In the genomic region with DNA sequence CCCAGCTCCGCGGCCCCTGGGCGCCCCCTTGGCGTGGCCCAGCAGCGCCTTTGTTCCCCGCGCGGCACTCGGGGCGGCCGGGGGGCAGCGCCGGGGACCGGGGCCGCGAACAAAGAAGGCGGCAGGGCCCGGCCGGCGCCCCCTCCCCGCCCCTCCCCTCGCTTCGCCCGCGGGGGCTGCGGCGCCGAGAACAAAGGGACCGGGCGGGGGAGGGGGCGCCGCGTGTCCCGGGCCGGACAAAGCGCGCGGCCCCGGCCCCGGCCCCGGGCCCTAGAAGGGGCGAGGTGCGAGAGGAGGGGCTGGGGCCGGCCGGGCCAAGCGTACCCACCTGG, we compare ENCODE assay signal across 8 cellular contexts. TPM values are rescaled to one million over a fixed set of nuclear protein-coding genes. Genes with fewer than 3 reads are reported as not detected.
DNase-seq lines count a peak whose midpoint lies in the region; ATAC-seq and TF ChIP-seq lines count a peak whose summit lies in the region.

No MANE protein-coding gene starts in this region.

- no peak overlapping the region for H3K23ac ChIP-seq in H9 (ENCODE audit: insufficient read length, low read depth, low read length)

- peaks cover 11% of the 10 kb centered on the region for H3K36me3 ChIP-seq in BE2C
- peaks cover 48% of the 10 kb centered on the region for H3K36me3 ChIP-seq in mesodermal cell (ENCODE audit: control insufficient read depth, insufficient read depth, low read length)

- H3K4me1 ChIP-seq in BE2C (no peaks in the 10 kb centered on the region), H9 (ENCODE audit: insufficient read depth, low read length) (peaks cover 3% of the 10 kb centered on the region; the same call in 1 of the 2 replicates), mesodermal cell (ENCODE audit: control insufficient read depth, insufficient read depth, low read length, poor library complexity, severe bottlenecking) (peaks cover 51% of the 10 kb centered on the region)

- ATAC-seq in GM19351 (IDR thresholded peaks at IDR 0.05; ENCODE audit: unreplicated experiment) = no peak
- no peak for ATAC-seq in HG03135 (IDR thresholded peaks at IDR 0.05; ENCODE audit: unreplicated experiment)

- H2BK120ac ChIP-seq in H9 (ENCODE audit: low read depth, low read length, poor library complexity, severe bottlenecking) = no peak overlapping the region

- no peak overlapping the region for H3K4me2 ChIP-seq in H9 (ENCODE audit: insufficient read depth, insufficient read length, low read length)

- H2AK5ac ChIP-seq in H9 (ENCODE audit: insufficient read length, low read length) = no peak overlapping the region

- H2BK20ac ChIP-seq in H9 (ENCODE audit: low read depth, low read length, poor library complexity, severe bottlenecking) = no peak overlapping the region

- no peaks in the 10 kb centered on the region for H3K79me1 ChIP-seq in H9 (ENCODE audit: insufficient read depth, low read depth, low read length, poor library complexity, severe bottlenecking)

- TF ChIP-seq CTCF in BE2C (IDR thresholded peaks at IDR 0.05; ENCODE audit: low read depth, low read length) (no peak), H9 (conservative IDR thresholded peaks at IDR 0.05) (no peak)

- H3K23me2 ChIP-seq in H9 (ENCODE audit: insufficient read length, low read depth, low read length, poor library complexity, severe bottlenecking) = peaks cover 11% of the 10 kb centered on the region

- H3K4me3 ChIP-seq in BE2C (ENCODE audit: low read depth, low read length) = peak overlapping the region; percentile 66
- H3K4me3 ChIP-seq in mesodermal cell (ENCODE audit: extremely low read depth, insufficient read depth, low read length, poor library complexity, severe bottlenecking) = peak overlapping the region; percentile 79

- no peak overlapping the region; the same call in 1 of the 2 replicates for H3K4ac ChIP-seq in H9 (ENCODE audit: low read depth, low read length)

- no peak overlapping the region for H2BK5ac ChIP-seq in H9 (ENCODE audit: insufficient read length, low read length)

- peak overlapping the region; percentile 90 for H3K9ac ChIP-seq in H9 (ENCODE audit: extremely low read depth, insufficient read length, low read length)

- peaks cover 36% of the 10 kb centered on the region for H3K27me3 Mint-ChIP-seq in H9 (ENCODE audit: low read depth)

- no peak overlapping the region for H4K91ac ChIP-seq in H9 (ENCODE audit: insufficient read length, low read depth, low read length)

- peak overlapping the region; percentile 93 to 97; a peak in 4 of 5 replicates for H3K4me3 Mint-ChIP-seq in H9

- H2BK15ac ChIP-seq in H9 (ENCODE audit: low read depth, low read length) = no peak overlapping the region

- peaks cover 27 to 45% (median 42%) of the 10 kb centered on the region in 3 experiments for H3K36me3 Mint-ChIP-seq in H9 (ENCODE audit: insufficient read depth in 1 of 3, low read depth in 3 of 3)

- no peak overlapping the region for H2BK12ac ChIP-seq in H9 (ENCODE audit: insufficient read length, low read depth, low read length)

- H3K4me1 Mint-ChIP-seq in H9 = peaks cover 43 to 55% of the 10 kb centered on the region in 2 experiments

- H3T11ph ChIP-seq in H9 (ENCODE audit: low read length) = no peak overlapping the region

- H4K20me1 ChIP-seq in H9 (ENCODE audit: control insufficient read depth, insufficient read depth, insufficient read length) = no peaks in the 10 kb centered on the region

- peak overlapping the region; percentile 89 for H3K18ac ChIP-seq in H9 (ENCODE audit: insufficient read length, low read depth, low read length)

- peak overlapping the region; percentile 97 for H3K14ac ChIP-seq in H9 (ENCODE audit: insufficient read depth, low read length)

- WGBS in H9 (ENCODE audit: extremely low coverage, insufficient read length, low lambda C conversion rate) = no CpG with 5 or more reads among the region's 46 CpGs
- 0% methylated on average over 11 to 32 of the region's 46 CpGs for WGBS in mesodermal cell (ENCODE audit: insufficient coverage in 2 of 2), 2 experiments

- H4K8ac ChIP-seq in H9 (replicated peaks; ENCODE audit: insufficient read length, low read depth, low read length) = no peak overlapping the region

- no peak overlapping the region for H4K5ac ChIP-seq in H9 (ENCODE audit: insufficient read length, low read depth, low read length)

- no peak overlapping the region for H3K56ac ChIP-seq in H9 (ENCODE audit: insufficient read length, low read depth, low read length)

- no peaks in the 10 kb centered on the region for H3K27me3 ChIP-seq in BE2C
- peaks cover 2% of the 10 kb centered on the region; the same call in 1 of the 2 replicates for H3K27me3 ChIP-seq in H9 (ENCODE audit: insufficient read depth, low read length)

- H2AFZ ChIP-seq in H9 (ENCODE audit: low read length) = no peak overlapping the region

- peaks cover 6% of the 10 kb centered on the region; the same call in 1 of the 2 replicates for H3K79me2 ChIP-seq in H9 (ENCODE audit: insufficient read depth, low read length)

- H3K9me3 Mint-ChIP-seq in H9 = no peaks in the 10 kb centered on the region; a peak in 1 of 5 replicates

- H3K27ac ChIP-seq in H9 (ENCODE audit: insufficient read length, low read depth, low read length) (no peak overlapping the region), mesodermal cell (ENCODE audit: low read depth, low read length, severe bottlenecking) (peak overlapping the region; percentile 86)

- H3K9me3 ChIP-seq in BE2C (no peaks in the 10 kb centered on the region), H9 (ENCODE audit: control insufficient read depth, low read depth, low read length) (no peaks in the 10 kb centered on the region), mesodermal cell (ENCODE audit: control insufficient read depth, low read length) (no peaks in the 10 kb centered on the region)

- DNase-seq in BE2C (no peak), H9 (no peak), astrocyte of the hippocampus (ENCODE audit: low read depth, low spot score) (peak; percentile 41), GF-D8 (lab: John Stamatoyannopoulos, UW) (no peak)
- DNase-seq in activated CD4-positive, CD25-positive, alpha-beta regulatory T cell (lab: John Stamatoyannopoulos, UW) = no peak

- H3K27ac Mint-ChIP-seq in H9 = no peak overlapping the region

RNA-seq across cellular contexts. Expression of gene MARCKSL1, which starts 0.4 kb away (rescaled TPM):
- polyA plus RNA-seq in BE2C (2012; ENCODE audit: insufficient read depth, insufficient read length, low read depth) = 188 TPM
- 457 and 470 TPM in 2 replicates for total RNA-seq in H9 (2021)
- 438 TPM for polyA plus RNA-seq in mesodermal cell (2013, experiment 1 of 2)
- 367 TPM for polyA plus RNA-seq in mesodermal cell (2013, experiment 2 of 2)

RNA-seq across cellular contexts. Expression of gene FAM229A, which starts 26.7 kb away (rescaled TPM):
- polyA plus RNA-seq in BE2C (2012; ENCODE audit: insufficient read depth, insufficient read length, low read depth) = 4.2 TPM
- total RNA-seq in H9 (2021) = 5.6 and 8.3 TPM in 2 replicates
- polyA plus RNA-seq in mesodermal cell (2013, experiment 1 of 2) = 9.4 TPM
- polyA plus RNA-seq in mesodermal cell (2013, experiment 2 of 2) = 7.3 TPM

RNA-seq across cellular contexts. Expression of gene TSSK3, which starts 26.8 kb away (rescaled TPM):
- 0.85 TPM for polyA plus RNA-seq in BE2C (2012; ENCODE audit: insufficient read depth, insufficient read length, low read depth)
- total RNA-seq in H9 (2021) = 1.6 and 2.1 TPM in 2 replicates
- 0.63 TPM for polyA plus RNA-seq in mesodermal cell (2013, experiment 1 of 2)
- polyA plus RNA-seq in mesodermal cell (2013, experiment 2 of 2) = 1.3 TPM

RNA-seq across cellular contexts. Expression of gene HDAC1, which starts 43.7 kb away (rescaled TPM):
- polyA plus RNA-seq in BE2C (2012; ENCODE audit: insufficient read depth, insufficient read length, low read depth) = 99.6 TPM
- 162 and 174 TPM in 2 replicates for total RNA-seq in H9 (2021)
- 86.8 TPM for polyA plus RNA-seq in mesodermal cell (2013, experiment 1 of 2)
- polyA plus RNA-seq in mesodermal cell (2013, experiment 2 of 2) = 85.7 TPM

RNA-seq across cellular contexts. Expression of gene BSDC1, which starts 58.7 kb away (rescaled TPM):
- 58.7 TPM for polyA plus RNA-seq in BE2C (2012; ENCODE audit: insufficient read depth, insufficient read length, low read depth)
- 50.7 and 52.6 TPM in 2 replicates for total RNA-seq in H9 (2021)
- polyA plus RNA-seq in mesodermal cell (2013, experiment 1 of 2) = 57.5 TPM
- polyA plus RNA-seq in mesodermal cell (2013, experiment 2 of 2) = 52.9 TPM
